Comparison of ENCODE assay signal across 9 cellular contexts in the genomic region with DNA sequence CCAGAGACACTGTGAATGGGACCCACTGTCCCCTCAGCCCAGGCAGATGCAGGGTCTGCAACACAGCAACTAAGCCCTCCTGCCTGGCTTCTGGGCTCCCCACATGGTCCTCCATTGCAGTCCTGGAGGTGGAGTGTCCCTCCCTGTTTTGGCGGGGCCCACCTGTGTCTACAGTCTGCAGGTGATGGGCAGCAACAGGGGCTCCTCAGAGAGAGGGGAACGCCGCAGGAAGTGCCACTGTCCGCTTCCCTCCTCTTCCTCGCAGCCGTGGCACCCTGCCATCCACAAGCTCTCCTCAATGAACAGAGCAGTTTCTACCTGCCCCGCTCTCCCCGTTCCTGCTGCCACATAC. TPM values are rescaled to one million over a fixed set of nuclear protein-coding genes. Genes with fewer than 3 reads are reported as not detected.
DNase-seq lines count a peak whose midpoint lies in the region; ATAC-seq and TF ChIP-seq lines count a peak whose summit lies in the region.
"Had no signal": no experiment of that assay in that cellular context is flagged by ENCODE, and none has a peak within 500 bp of the region (broad histone marks: within the 10 kb centered on the region; RNA-seq: fewer than 3 reads in every experiment).

No MANE protein-coding gene starts in this region.

- H3K4me3 ChIP-seq in DND-41 (ENCODE audit: low read depth in 1 of 2, low read length in 2 of 2) (no peak overlapping the region), sigmoid colon (no peak overlapping the region)

- TF ChIP-seq CTCF in DND-41 (IDR thresholded peaks at IDR 0.05; ENCODE audit: borderline replicate concordance, extremely low read depth, low read length, poor library complexity, severe bottlenecking) (no peak), sigmoid colon (IDR thresholded peaks at IDR 0.05) (no peak)

- peak overlapping the region; percentile 84 for H3K4me3 Mint-ChIP-seq in central memory CD8-positive, alpha-beta T cell

- no peak overlapping the region; the same call in 1 of the 2 replicates for H3K4me2 ChIP-seq in DND-41 (ENCODE audit: insufficient read depth, low read length)

- DNase-seq in DND-41: no peak
- DNase-seq in central memory CD8-positive, alpha-beta T cell (ENCODE audit: low spot score in 2 of 2): no peak
- DNase-seq in sigmoid colon: no peak
- DNase-seq in iPS-NIHi7 (ENCODE audit: extremely low spot score): no peak
- no peak for DNase-seq in T1000 (lab: John Stamatoyannopoulos, UW)
- no peak for DNase-seq in KG1 (lab: John Stamatoyannopoulos, UW)
- DNase-seq: Calu3, NCI-H1694 had no signal

- intact Hi-C loops in sigmoid colon (cut with DNase I): no loop called here

- peaks cover 47% of the 10 kb centered on the region for H4K20me1 ChIP-seq in DND-41 (ENCODE audit: insufficient read depth, low read length)

- H3K9me3 Mint-ChIP-seq in central memory CD8-positive, alpha-beta T cell: no peaks in the 10 kb centered on the region

- H3K27me3 Mint-ChIP-seq in central memory CD8-positive, alpha-beta T cell: no peaks in the 10 kb centered on the region

- H3K27ac ChIP-seq in DND-41 (ENCODE audit: low read length): peak overlapping the region; percentile 86
- H3K27ac ChIP-seq in KOPT-K1 (ENCODE audit: low read depth, low read length, poor library complexity, severe bottlenecking): peak overlapping the region; percentile 96
- peak overlapping the region; percentile 42 to 92 (median 88) for H3K27ac ChIP-seq in sigmoid colon

- H3K4me1 Mint-ChIP-seq in central memory CD8-positive, alpha-beta T cell: peaks cover 70% of the 10 kb centered on the region

- no peak overlapping the region for H3K9ac ChIP-seq in DND-41 (ENCODE audit: low read depth, low read length)

- TF ChIP-seq POLR2A in sigmoid colon (IDR thresholded peaks at IDR 0.05): no peak

- no peak for ATAC-seq in DND-41 (ENCODE audit: insufficient read depth, low read depth)
- no peak for ATAC-seq in central memory CD8-positive, alpha-beta T cell (replicated peaks; ENCODE audit: extremely low read depth, poor library complexity, severe bottlenecking)

- peaks cover 72% of the 10 kb centered on the region for H3K36me3 ChIP-seq in DND-41 (ENCODE audit: insufficient read depth, low read length)
- peaks cover 77% of the 10 kb centered on the region for H3K36me3 ChIP-seq in KOPT-K1 (ENCODE audit: insufficient read depth, low read length)
- H3K36me3 ChIP-seq in sigmoid colon: peaks cover 5 to 49% (median 24%) of the 10 kb centered on the region in 4 donors

- H3K36me3 Mint-ChIP-seq in central memory CD8-positive, alpha-beta T cell (ENCODE audit: insufficient read depth): peaks cover 15% of the 10 kb centered on the region

- WGBS in sigmoid colon, 2 donors: 61 to 84% methylated on average over 8 of the region's 8 CpGs

- peak overlapping the region; percentile 94 for H3K27ac Mint-ChIP-seq in central memory CD8-positive, alpha-beta T cell (ENCODE audit: low read depth)

- peaks cover 56% of the 10 kb centered on the region for H3K79me2 ChIP-seq in DND-41 (ENCODE audit: insufficient read depth, low read length)

- H2AFZ ChIP-seq in DND-41 (ENCODE audit: low read depth, low read length): no peak overlapping the region

- H3K27me3 ChIP-seq in DND-41 (ENCODE audit: insufficient read depth, low read length, poor library complexity) (no peaks in the 10 kb centered on the region), sigmoid colon (no peaks in the 10 kb centered on the region)

- H3K4me1 ChIP-seq in DND-41 (ENCODE audit: insufficient read depth, low read length): peaks cover 25% of the 10 kb centered on the region
- H3K4me1 ChIP-seq in sigmoid colon: peaks cover 0 to 99% (median 97%) of the 10 kb centered on the region in 4 donors

- H3K9me3 ChIP-seq in DND-41 (ENCODE audit: insufficient read depth, low read length, severe bottlenecking) (no peaks in the 10 kb centered on the region), KOPT-K1 (ENCODE audit: insufficient read depth, low read length, poor library complexity, severe bottlenecking) (no peaks in the 10 kb centered on the region), sigmoid colon (no peaks in the 10 kb centered on the region)

- TF ChIP-seq EP300 in sigmoid colon (IDR thresholded peaks at IDR 0.05): no peak

RNA-seq across cellular contexts. Expression of gene CAMK2G, which starts 9.3 kb away (rescaled TPM):
- total RNA-seq in sigmoid colon: 100 to 1,000 TPM; 153 to 221 (median 209) TPM
- 10 to 100 TPM; 14.4 to 34.8 (median 17.6) TPM for polyA plus RNA-seq in sigmoid colon

RNA-seq across cellular contexts. Expression of gene PLAU, which starts 45.8 kb away (rescaled TPM):
- total RNA-seq in sigmoid colon: 1 to 10 TPM; 2.5 to 9.4 (median 3.7) TPM
- polyA plus RNA-seq in sigmoid colon: 10 to 100 TPM in 1 of 3 donors, 1 to 10 TPM in 2; 3.6 to 15.7 (median 9.9) TPM

RNA-seq across cellular contexts. Expression of gene NDST2, which starts 53.7 kb away (rescaled TPM):
- 10 to 100 TPM; 23.9 to 56.2 (median 28.3) TPM for total RNA-seq in sigmoid colon
- polyA plus RNA-seq in sigmoid colon: 10 to 100 TPM in 2 of 3 donors, 1 to 10 TPM in 1; 3.9 to 21.0 (median 17.0) TPM
